In the genomic region with DNA sequence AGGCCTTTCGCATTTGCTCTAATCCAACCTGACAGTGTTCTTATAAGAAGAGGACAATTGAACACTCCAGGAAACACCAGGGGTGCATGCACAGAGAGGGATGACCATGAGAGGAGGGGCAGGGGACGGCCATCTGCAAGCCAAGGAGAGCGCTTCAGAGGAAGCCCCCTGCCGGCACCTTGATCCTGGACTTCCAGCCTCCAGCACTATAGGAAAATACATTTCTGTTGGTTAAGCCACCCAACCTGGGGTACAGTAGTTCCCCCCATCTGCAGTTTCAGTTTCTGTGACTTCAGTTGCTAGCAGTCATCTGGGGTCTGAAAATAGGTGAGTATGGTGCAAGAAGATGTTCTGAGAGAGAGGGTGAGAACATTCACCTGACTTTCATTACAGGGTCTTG, we compare ENCODE assay signal across 1 cellular context.
TF ChIP-seq lines count a peak whose summit lies in the region.

No MANE protein-coding gene starts in this region.

TF ChIP-seq in GM12878, 131 proteins besides CTCF, POLR2A, EP300 and RAD21:
- TF ChIP-seq RUNX3 (IDR thresholded peaks at IDR 0.05; ENCODE audit: low read length): peak; percentile 41; the same call in 1 of the 2 replicates
- no peak for TF ChIP-seq TCF7 (IDR thresholded peaks at IDR 0.05; ENCODE audit: borderline replicate concordance)
- peak; percentile 58 for TF ChIP-seq JUNB (IDR thresholded peaks at IDR 0.05)
- no peak for TF ChIP-seq FOS (IDR thresholded peaks at IDR 0.05; ENCODE audit: borderline replicate concordance, extremely low read depth, insufficient read length)
- peak in 1 of 2 experiments; percentile 71; a peak in 1 of 4 replicates for TF ChIP-seq ETV6 (conservative IDR thresholded peaks at IDR 0.05 in 1 of 2, IDR thresholded peaks at IDR 0.05 in 1 of 2; ENCODE audit: borderline replicate concordance in 1 of 2, low read depth in 1 of 2)
- peak; percentile 55; the same call in 1 of the 2 replicates for TF ChIP-seq CREM (IDR thresholded peaks at IDR 0.05; ENCODE audit: low read depth)
- no peak for TF ChIP-seq MXI1 (IDR thresholded peaks at IDR 0.05; ENCODE audit: low read depth, low read length)
- TF ChIP-seq, protein P1, sequence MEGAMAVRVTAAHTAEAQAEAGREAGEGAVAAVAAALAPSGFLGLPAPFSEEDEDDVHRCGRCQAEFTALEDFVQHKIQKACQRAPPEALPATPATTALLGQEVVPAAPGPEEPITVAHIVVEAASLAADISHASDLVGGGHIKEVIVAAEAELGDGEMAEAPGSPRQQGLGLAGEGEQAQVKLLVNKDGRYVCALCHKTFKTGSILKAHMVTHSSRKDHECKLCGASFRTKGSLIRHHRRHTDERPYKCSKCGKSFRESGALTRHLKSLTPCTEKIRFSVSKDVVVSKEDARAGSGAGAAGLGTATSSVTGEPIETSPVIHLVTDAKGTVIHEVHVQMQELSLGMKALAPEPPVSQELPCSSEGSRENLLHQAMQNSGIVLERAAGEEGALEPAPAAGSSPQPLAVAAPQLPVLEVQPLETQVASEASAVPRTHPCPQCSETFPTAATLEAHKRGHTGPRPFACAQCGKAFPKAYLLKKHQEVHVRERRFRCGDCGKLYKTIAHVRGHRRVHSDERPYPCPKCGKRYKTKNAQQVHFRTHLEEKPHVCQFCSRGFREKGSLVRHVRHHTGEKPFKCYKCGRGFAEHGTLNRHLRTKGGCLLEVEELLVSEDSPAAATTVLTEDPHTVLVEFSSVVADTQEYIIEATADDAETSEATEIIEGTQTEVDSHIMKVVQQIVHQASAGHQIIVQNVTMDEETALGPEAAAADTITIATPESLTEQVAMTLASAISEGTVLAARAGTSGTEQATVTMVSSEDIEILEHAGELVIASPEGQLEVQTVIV (IDR thresholded peaks at IDR 0.05; ENCODE audit: borderline replicate concordance, partially characterized antibody): no peak
- TF ChIP-seq, protein P2, sequence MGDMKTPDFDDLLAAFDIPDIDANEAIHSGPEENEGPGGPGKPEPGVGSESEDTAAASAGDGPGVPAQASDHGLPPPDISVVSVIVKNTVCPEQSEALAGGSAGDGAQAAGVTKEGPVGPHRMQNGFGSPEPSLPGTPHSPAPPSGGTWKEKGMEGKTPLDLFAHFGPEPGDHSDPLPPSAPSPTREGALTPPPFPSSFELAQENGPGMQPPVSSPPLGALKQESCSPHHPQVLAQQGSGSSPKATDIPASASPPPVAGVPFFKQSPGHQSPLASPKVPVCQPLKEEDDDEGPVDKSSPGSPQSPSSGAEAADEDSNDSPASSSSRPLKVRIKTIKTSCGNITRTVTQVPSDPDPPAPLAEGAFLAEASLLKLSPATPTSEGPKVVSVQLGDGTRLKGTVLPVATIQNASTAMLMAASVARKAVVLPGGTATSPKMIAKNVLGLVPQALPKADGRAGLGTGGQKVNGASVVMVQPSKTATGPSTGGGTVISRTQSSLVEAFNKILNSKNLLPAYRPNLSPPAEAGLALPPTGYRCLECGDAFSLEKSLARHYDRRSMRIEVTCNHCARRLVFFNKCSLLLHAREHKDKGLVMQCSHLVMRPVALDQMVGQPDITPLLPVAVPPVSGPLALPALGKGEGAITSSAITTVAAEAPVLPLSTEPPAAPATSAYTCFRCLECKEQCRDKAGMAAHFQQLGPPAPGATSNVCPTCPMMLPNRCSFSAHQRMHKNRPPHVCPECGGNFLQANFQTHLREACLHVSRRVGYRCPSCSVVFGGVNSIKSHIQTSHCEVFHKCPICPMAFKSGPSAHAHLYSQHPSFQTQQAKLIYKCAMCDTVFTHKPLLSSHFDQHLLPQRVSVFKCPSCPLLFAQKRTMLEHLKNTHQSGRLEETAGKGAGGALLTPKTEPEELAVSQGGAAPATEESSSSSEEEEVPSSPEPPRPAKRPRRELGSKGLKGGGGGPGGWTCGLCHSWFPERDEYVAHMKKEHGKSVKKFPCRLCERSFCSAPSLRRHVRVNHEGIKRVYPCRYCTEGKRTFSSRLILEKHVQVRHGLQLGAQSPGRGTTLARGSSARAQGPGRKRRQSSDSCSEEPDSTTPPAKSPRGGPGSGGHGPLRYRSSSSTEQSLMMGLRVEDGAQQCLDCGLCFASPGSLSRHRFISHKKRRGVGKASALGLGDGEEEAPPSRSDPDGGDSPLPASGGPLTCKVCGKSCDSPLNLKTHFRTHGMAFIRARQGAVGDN (IDR thresholded peaks at IDR 0.05): no peak
- TF ChIP-seq, protein P3, sequence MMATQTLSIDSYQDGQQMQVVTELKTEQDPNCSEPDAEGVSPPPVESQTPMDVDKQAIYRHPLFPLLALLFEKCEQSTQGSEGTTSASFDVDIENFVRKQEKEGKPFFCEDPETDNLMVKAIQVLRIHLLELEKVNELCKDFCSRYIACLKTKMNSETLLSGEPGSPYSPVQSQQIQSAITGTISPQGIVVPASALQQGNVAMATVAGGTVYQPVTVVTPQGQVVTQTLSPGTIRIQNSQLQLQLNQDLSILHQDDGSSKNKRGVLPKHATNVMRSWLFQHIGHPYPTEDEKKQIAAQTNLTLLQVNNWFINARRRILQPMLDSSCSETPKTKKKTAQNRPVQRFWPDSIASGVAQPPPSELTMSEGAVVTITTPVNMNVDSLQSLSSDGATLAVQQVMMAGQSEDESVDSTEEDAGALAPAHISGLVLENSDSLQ (IDR thresholded peaks at IDR 0.05): no peak
- TF ChIP-seq RBBP5 (conservative IDR thresholded peaks at IDR 0.05): no peak
- TF ChIP-seq TAF1 (IDR thresholded peaks at IDR 0.05; ENCODE audit: borderline replicate concordance, low read depth, low read length): no peak
- TF ChIP-seq, protein P4, sequence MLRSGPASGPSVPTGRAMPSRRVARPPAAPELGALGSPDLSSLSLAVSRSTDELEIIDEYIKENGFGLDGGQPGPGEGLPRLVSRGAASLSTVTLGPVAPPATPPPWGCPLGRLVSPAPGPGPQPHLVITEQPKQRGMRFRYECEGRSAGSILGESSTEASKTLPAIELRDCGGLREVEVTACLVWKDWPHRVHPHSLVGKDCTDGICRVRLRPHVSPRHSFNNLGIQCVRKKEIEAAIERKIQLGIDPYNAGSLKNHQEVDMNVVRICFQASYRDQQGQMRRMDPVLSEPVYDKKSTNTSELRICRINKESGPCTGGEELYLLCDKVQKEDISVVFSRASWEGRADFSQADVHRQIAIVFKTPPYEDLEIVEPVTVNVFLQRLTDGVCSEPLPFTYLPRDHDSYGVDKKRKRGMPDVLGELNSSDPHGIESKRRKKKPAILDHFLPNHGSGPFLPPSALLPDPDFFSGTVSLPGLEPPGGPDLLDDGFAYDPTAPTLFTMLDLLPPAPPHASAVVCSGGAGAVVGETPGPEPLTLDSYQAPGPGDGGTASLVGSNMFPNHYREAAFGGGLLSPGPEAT (IDR thresholded peaks at IDR 0.05; ENCODE audit: low read depth): no peak
- TF ChIP-seq ZNF24 (IDR thresholded peaks at IDR 0.05): no peak
- no peak for TF ChIP-seq BHLHE40 (IDR thresholded peaks at IDR 0.05; ENCODE audit: borderline replicate concordance in 1 of 2, low read depth in 2 of 2, low read length in 1 of 2)
- no peak for TF ChIP-seq SUZ12 (IDR thresholded peaks at IDR 0.05; ENCODE audit: unreplicated experiment)
- TF ChIP-seq FOXM1 (IDR thresholded peaks at IDR 0.05; ENCODE audit: low read depth, low read length): 0 out of 2 replicates have a peak, but pooled peaks have one; percentile 42
- TF ChIP-seq STAT1 (conservative IDR thresholded peaks at IDR 0.05): no peak
- TF ChIP-seq SUPT20H (IDR thresholded peaks at IDR 0.05; ENCODE audit: borderline replicate concordance, control insufficient read depth, low read depth, low read length): no peak
- no peak for TF ChIP-seq SMAD5 (IDR thresholded peaks at IDR 0.05; ENCODE audit: low read depth)
- TF ChIP-seq, protein P5, sequence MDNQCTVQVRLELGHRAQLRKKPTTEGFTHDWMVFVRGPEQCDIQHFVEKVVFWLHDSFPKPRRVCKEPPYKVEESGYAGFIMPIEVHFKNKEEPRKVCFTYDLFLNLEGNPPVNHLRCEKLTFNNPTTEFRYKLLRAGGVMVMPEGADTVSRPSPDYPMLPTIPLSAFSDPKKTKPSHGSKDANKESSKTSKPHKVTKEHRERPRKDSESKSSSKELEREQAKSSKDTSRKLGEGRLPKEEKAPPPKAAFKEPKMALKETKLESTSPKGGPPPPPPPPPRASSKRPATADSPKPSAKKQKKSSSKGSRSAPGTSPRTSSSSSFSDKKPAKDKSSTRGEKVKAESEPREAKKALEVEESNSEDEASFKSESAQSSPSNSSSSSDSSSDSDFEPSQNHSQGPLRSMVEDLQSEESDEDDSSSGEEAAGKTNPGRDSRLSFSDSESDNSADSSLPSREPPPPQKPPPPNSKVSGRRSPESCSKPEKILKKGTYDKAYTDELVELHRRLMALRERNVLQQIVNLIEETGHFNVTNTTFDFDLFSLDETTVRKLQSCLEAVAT (IDR thresholded peaks at IDR 0.05): no peak
- TF ChIP-seq EED (IDR thresholded peaks at IDR 0.05; ENCODE audit: low read depth): peak; percentile 90
- TF ChIP-seq ASH2L (IDR thresholded peaks at IDR 0.05; ENCODE audit: borderline replicate concordance, low read depth): no peak
- TF ChIP-seq EGR1 (IDR thresholded peaks at IDR 0.05; ENCODE audit: borderline replicate concordance in 1 of 2, low read depth in 2 of 2, low read length in 2 of 2): no peak
- no peak for TF ChIP-seq CEBPB (IDR thresholded peaks at IDR 0.05; ENCODE audit: borderline replicate concordance in 1 of 2, low read depth in 2 of 2, low read length in 2 of 2)
- TF ChIP-seq, protein P6, sequence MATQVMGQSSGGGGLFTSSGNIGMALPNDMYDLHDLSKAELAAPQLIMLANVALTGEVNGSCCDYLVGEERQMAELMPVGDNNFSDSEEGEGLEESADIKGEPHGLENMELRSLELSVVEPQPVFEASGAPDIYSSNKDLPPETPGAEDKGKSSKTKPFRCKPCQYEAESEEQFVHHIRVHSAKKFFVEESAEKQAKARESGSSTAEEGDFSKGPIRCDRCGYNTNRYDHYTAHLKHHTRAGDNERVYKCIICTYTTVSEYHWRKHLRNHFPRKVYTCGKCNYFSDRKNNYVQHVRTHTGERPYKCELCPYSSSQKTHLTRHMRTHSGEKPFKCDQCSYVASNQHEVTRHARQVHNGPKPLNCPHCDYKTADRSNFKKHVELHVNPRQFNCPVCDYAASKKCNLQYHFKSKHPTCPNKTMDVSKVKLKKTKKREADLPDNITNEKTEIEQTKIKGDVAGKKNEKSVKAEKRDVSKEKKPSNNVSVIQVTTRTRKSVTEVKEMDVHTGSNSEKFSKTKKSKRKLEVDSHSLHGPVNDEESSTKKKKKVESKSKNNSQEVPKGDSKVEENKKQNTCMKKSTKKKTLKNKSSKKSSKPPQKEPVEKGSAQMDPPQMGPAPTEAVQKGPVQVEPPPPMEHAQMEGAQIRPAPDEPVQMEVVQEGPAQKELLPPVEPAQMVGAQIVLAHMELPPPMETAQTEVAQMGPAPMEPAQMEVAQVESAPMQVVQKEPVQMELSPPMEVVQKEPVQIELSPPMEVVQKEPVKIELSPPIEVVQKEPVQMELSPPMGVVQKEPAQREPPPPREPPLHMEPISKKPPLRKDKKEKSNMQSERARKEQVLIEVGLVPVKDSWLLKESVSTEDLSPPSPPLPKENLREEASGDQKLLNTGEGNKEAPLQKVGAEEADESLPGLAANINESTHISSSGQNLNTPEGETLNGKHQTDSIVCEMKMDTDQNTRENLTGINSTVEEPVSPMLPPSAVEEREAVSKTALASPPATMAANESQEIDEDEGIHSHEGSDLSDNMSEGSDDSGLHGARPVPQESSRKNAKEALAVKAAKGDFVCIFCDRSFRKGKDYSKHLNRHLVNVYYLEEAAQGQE (IDR thresholded peaks at IDR 0.05; ENCODE audit: low read depth, low read length): no peak
- TF ChIP-seq RFX5 (IDR thresholded peaks at IDR 0.05; ENCODE audit: low read depth, low read length): no peak
- TF ChIP-seq SPI1 (IDR thresholded peaks at IDR 0.05; ENCODE audit: borderline replicate concordance, insufficient read depth, low read depth, low read length): no peak
